17 cellular contexts compared by ENCODE assay signal in the genomic region with DNA sequence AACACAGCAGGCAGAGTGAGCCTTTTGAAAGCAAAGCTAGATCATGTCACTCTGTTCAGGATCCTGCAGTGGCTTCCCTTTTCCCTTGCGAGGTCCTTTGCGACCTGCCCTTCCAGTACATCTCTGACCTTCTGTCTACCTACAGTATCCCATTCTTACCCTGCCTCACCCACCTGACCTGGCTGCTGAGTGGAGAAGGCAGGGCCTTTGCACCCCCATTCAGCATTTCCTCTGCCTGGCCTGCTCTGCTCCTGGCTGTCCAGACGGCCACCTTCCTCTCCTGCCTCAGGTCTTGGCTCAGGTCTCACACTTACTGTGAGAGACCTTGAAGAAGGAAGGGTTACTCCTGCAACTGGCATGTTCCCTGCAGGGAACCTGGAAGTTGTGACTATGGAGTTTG.
DNase-seq lines count a peak whose midpoint lies in the region; ATAC-seq, FAIRE-seq and TF ChIP-seq lines count a peak whose summit lies in the region.
"Had no signal": no experiment of that assay in that cellular context is flagged by ENCODE, and none has a peak within 500 bp of the region (broad histone marks: within the 10 kb centered on the region; RNA-seq: fewer than 3 reads in every experiment).

No MANE protein-coding gene starts in this region.

- ATAC-seq in gastroesophageal sphincter = no peak
- no peak for ATAC-seq in GM21526 (IDR thresholded peaks at IDR 0.05; ENCODE audit: low FRiP score, unreplicated experiment)
- ATAC-seq: PC-3 had no signal

- H3K4me1 ChIP-seq in astrocyte (ENCODE audit: insufficient read depth, low read length) = peaks cover 7% of the 10 kb centered on the region
- peaks cover 11 to 62% (median 18%) of the 10 kb centered on the region in 3 donors for H3K4me1 ChIP-seq in gastroesophageal sphincter
- H3K4me1 ChIP-seq in subcutaneous abdominal adipose tissue (ENCODE audit: control insufficient read depth in 5 of 5, insufficient read depth in 5 of 5, low read length in 5 of 5) = peaks cover 8 to 21% (median 18%) of the 10 kb centered on the region in 5 donors

- H3K27me3 Mint-ChIP-seq in astrocyte (ENCODE audit: low read depth, unreplicated experiment) (no peaks in the 10 kb centered on the region), nephron (ENCODE audit: low read depth) (no peaks in the 10 kb centered on the region)

- H3K9me3 ChIP-seq in astrocyte (ENCODE audit: insufficient read depth, low read depth, low read length) (no peaks in the 10 kb centered on the region), gastroesophageal sphincter (no peaks in the 10 kb centered on the region), subcutaneous abdominal adipose tissue (ENCODE audit: control insufficient read depth in 5 of 5, low read length in 5 of 5) (no peaks in the 10 kb centered on the region)
- H3K9me3 ChIP-seq: neutrophil, thyroid gland had no signal

- H3K27ac Mint-ChIP-seq in astrocyte (ENCODE audit: unreplicated experiment) = peak overlapping the region; percentile 28
- peak overlapping the region in 2 of 3 experiments; percentile 18 to 19 for H3K27ac Mint-ChIP-seq in nephron
- H3K27ac Mint-ChIP-seq: activated naive CD4-positive, alpha-beta T cell treated with anti-CD3 and anti-CD28 coated beads for 36 hours had no signal

- H3K27ac ChIP-seq in astrocyte (ENCODE audit: low read depth, low read length) (no peak overlapping the region), gastroesophageal sphincter (peak overlapping the region in 3 of 4 donors; percentile 73 to 85 (median 79)), subcutaneous abdominal adipose tissue (ENCODE audit: low read depth, low read length) (peak overlapping the region; percentile 69)
- H3K27ac ChIP-seq: neutrophil had no signal

- H3K4me1 Mint-ChIP-seq in astrocyte (ENCODE audit: low read depth, unreplicated experiment) (peaks cover 18% of the 10 kb centered on the region), nephron (peaks cover 44% of the 10 kb centered on the region)

- H3K36me3 ChIP-seq in astrocyte (ENCODE audit: insufficient read depth, low read length) (no peaks in the 10 kb centered on the region), gastroesophageal sphincter (no peaks in the 10 kb centered on the region), subcutaneous abdominal adipose tissue (ENCODE audit: control insufficient read depth in 5 of 5, insufficient read depth in 5 of 5, low read length in 5 of 5) (peaks cover 0 to 2% (median 0%) of the 10 kb centered on the region in 5 donors)
- H3K36me3 ChIP-seq: neutrophil, thyroid gland had no signal

- WGBS in gastroesophageal sphincter (ENCODE audit: low coverage in 1 of 2), 2 donors = 64 to 80% methylated on average over 2 of the region's 3 CpGs

- H3K9ac ChIP-seq in astrocyte (ENCODE audit: low read length) (peak overlapping the region; percentile 46), subcutaneous abdominal adipose tissue (ENCODE audit: low read length in 5 of 5) (no peak overlapping the region)

- H3K4me3 Mint-ChIP-seq in astrocyte (ENCODE audit: unreplicated experiment) (no peak overlapping the region), nephron (no peak overlapping the region)
- H3K4me3 Mint-ChIP-seq: activated naive CD4-positive, alpha-beta T cell treated with anti-CD3 and anti-CD28 coated beads for 36 hours; HFFc6 had no signal

- TF ChIP-seq EP300 in gastroesophageal sphincter (IDR thresholded peaks at IDR 0.05) = no peak

- DNase-seq in astrocyte (ENCODE audit: low read depth) = no peak
- no peak for DNase-seq in dermis blood vessel endothelial cell
- DNase-seq in D341Med (ENCODE audit: low spot score) = no peak
- DNase-seq in NK-92 (lab: John Stamatoyannopoulos, UW; ENCODE audit: unreplicated experiment) = no peak
- DNase-seq: activated naive CD4-positive, alpha-beta T cell treated with anti-CD3 and anti-CD28 coated beads for 36 hours; HFFc6; hippocampal formation; KG1; NCI-H1105 treated with DMSO at 0.1 percent for 48 hours; NCI-H510A; PC-3; thyroid gland had no signal

- TF ChIP-seq POLR2A in gastroesophageal sphincter (IDR thresholded peaks at IDR 0.05) = no peak

- no peaks in the 10 kb centered on the region for H3K79me2 ChIP-seq in astrocyte (ENCODE audit: insufficient read depth, low read length)

- peaks cover 10% of the 10 kb centered on the region for H4K20me1 ChIP-seq in astrocyte (ENCODE audit: insufficient read depth, low read length)

- H3K27me3 ChIP-seq in astrocyte (ENCODE audit: insufficient read depth, low read length) (no peaks in the 10 kb centered on the region), gastroesophageal sphincter (no peaks in the 10 kb centered on the region), subcutaneous abdominal adipose tissue (ENCODE audit: control insufficient read depth in 5 of 5, insufficient read depth in 4 of 5, low read length in 5 of 5) (no peaks in the 10 kb centered on the region)
- H3K27me3 ChIP-seq: neutrophil, thyroid gland had no signal

- peak overlapping the region; percentile 61 for H3K4me2 ChIP-seq in astrocyte (ENCODE audit: low read length)

- TF ChIP-seq CTCF in astrocyte (IDR thresholded peaks at IDR 0.05; ENCODE audit: insufficient read depth, low read depth, low read length) (no peak), gastroesophageal sphincter (IDR thresholded peaks at IDR 0.05) (no peak), nephron (IDR thresholded peaks at IDR 0.05; ENCODE audit: unreplicated experiment in 3 of 3) (no peak)

- FAIRE-seq in astrocyte (lab: Jason Lieb, UNC) = no peak

- H2AFZ ChIP-seq in astrocyte (ENCODE audit: low read depth, low read length) = no peak overlapping the region

- H3K4me3 ChIP-seq in astrocyte (ENCODE audit: insufficient read depth, low read depth, low read length) (no peak overlapping the region), gastroesophageal sphincter (no peak overlapping the region), subcutaneous abdominal adipose tissue (ENCODE audit: low read depth in 1 of 5, low read length in 5 of 5) (peak overlapping the region in 1 of 5 donors; percentile 52)
- H3K4me3 ChIP-seq: thyroid gland had no signal

- H3K36me3 Mint-ChIP-seq in astrocyte (ENCODE audit: low read depth, unreplicated experiment) (peaks cover 7% of the 10 kb centered on the region), nephron (ENCODE audit: low read depth) (no peaks in the 10 kb centered on the region)

- H3K9me3 Mint-ChIP-seq in astrocyte (ENCODE audit: unreplicated experiment) (no peaks in the 10 kb centered on the region), nephron (no peaks in the 10 kb centered on the region)
- H3K9me3 Mint-ChIP-seq: HFFc6 had no signal
